In the genomic region with DNA sequence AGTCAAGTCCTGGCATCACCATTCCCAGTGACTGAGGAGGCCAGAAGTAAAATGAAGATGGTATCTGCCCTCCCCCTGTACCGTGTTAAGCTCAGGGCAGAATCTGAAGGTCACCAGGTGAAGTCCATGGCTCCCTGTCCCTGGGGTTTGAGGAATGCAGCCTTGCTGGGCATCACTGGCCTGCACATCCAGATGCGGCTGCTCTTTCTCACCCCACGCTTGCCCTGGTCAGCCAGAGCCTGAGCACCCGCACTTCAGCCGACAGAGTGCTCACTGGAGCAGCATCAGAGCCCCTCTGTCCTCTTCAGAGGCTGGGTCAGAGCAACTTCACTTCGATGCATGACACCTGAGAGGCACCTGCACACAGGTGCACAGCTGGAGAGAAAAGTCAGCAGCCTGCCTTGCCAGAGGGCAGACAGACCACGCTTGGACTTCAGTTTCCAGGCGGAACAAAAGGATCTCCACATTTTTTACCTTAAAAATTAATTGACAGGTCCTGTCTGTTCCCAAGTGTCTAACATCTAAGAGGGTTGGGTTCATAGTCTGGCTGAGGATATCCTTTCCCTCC, we compare ENCODE assay signal across 23 cellular contexts.
DNase-seq lines count a peak whose midpoint lies in the region; ATAC-seq and TF ChIP-seq lines count a peak whose summit lies in the region.
"Had no signal": no experiment of that assay in that cellular context is flagged by ENCODE, and none has a peak within 500 bp of the region (broad histone marks: within the 10 kb centered on the region; RNA-seq: fewer than 3 reads in every experiment).

No MANE protein-coding gene starts in this region.

- H3K36me3 ChIP-seq in breast epithelium: no peaks in the 10 kb centered on the region
- H3K36me3 ChIP-seq in PC-9 (ENCODE audit: low read depth): no peaks in the 10 kb centered on the region
- no peaks in the 10 kb centered on the region for H3K36me3 ChIP-seq in right lobe of liver
- H3K36me3 ChIP-seq in lower lobe of right lung: no peaks in the 10 kb centered on the region
- H3K36me3 ChIP-seq in stomach: no peaks in the 10 kb centered on the region
- H3K36me3 ChIP-seq: BLaER1, MG63, SJSA1 had no signal

- POLR2A ChIA-PET in MCF 10A (lab: Yijun Ruan, JAX): no interaction called here
- POLR2A ChIA-PET in PC-9 (lab: Charles Lee; ENCODE audit: unreplicated experiment): no interaction called here

- ATAC-seq in right lobe of liver (no peak), GM18907 (IDR thresholded peaks at IDR 0.05; ENCODE audit: unreplicated experiment) (no peak), GM19467 (IDR thresholded peaks at IDR 0.05; ENCODE audit: unreplicated experiment) (no peak), lower lobe of right lung (no peak)

- peak overlapping the region; percentile 51 for H3K4me2 ChIP-seq in PC-9
- H3K4me2 ChIP-seq: BLaER1 had no signal

- no peaks in the 10 kb centered on the region for H3K36me3 Mint-ChIP-seq in MCF 10A (ENCODE audit: insufficient read depth, unreplicated experiment)

- no peaks in the 10 kb centered on the region for H3K79me2 ChIP-seq in PC-9 (ENCODE audit: low read depth)

- CTCF ChIA-PET in MCF 10A (lab: Yijun Ruan, JAX) (no interaction called here), PC-9 (lab: Charles Lee) (no interaction called here)

- no peak for TF ChIP-seq EP300 in stomach (IDR thresholded peaks at IDR 0.05)

- no peak overlapping the region for H3K4me3 Mint-ChIP-seq in MCF 10A (ENCODE audit: unreplicated experiment)
- H3K4me3 Mint-ChIP-seq: CD4-positive, alpha-beta T cell had no signal

- H4K20me1 ChIP-seq in PC-9 (ENCODE audit: insufficient read depth): no peaks in the 10 kb centered on the region
- H4K20me1 ChIP-seq: BLaER1 had no signal

- no peak overlapping the region for H2AFZ ChIP-seq in PC-9

- no peaks in the 10 kb centered on the region for H3K27me3 ChIP-seq in breast epithelium
- H3K27me3 ChIP-seq in PC-9 (ENCODE audit: insufficient read depth, low read depth): no peaks in the 10 kb centered on the region
- no peaks in the 10 kb centered on the region for H3K27me3 ChIP-seq in right lobe of liver
- H3K27me3 ChIP-seq in lower lobe of right lung (ENCODE audit: low read depth): no peaks in the 10 kb centered on the region
- H3K27me3 ChIP-seq in stomach: no peaks in the 10 kb centered on the region
- H3K27me3 ChIP-seq: BLaER1, MG63, SJSA1 had no signal

- no peaks in the 10 kb centered on the region for H3K27me3 Mint-ChIP-seq in MCF 10A (ENCODE audit: insufficient read depth, unreplicated experiment)
- H3K27me3 Mint-ChIP-seq: CD4-positive, alpha-beta T cell had no signal

- no peak overlapping the region for H3K27ac ChIP-seq in breast epithelium
- peak overlapping the region; percentile 84 for H3K27ac ChIP-seq in PC-9
- peak overlapping the region in 2 of 3 donors; percentile 75 to 88 for H3K27ac ChIP-seq in right lobe of liver
- no peak overlapping the region for H3K27ac ChIP-seq in lower lobe of right lung
- H3K27ac ChIP-seq in stomach: no peak overlapping the region
- H3K27ac ChIP-seq: BLaER1, SJSA1 had no signal

- TF ChIP-seq CTCF in MCF 10A (IDR thresholded peaks at IDR 0.05; ENCODE audit: unreplicated experiment) (no peak), breast epithelium (IDR thresholded peaks at IDR 0.05) (no peak), PC-9 (conservative IDR thresholded peaks at IDR 0.05) (no peak), right lobe of liver (IDR thresholded peaks at IDR 0.05) (no peak), lower lobe of right lung (IDR thresholded peaks at IDR 0.05) (no peak), stomach (IDR thresholded peaks at IDR 0.05) (no peak)

- H3K4me1 ChIP-seq in breast epithelium (peaks cover 0 to 6% of the 10 kb centered on the region in 2 donors), PC-9 (replicated peaks; ENCODE audit: insufficient read depth) (peaks cover 36% of the 10 kb centered on the region), right lobe of liver (peaks cover 0 to 30% (median 12%) of the 10 kb centered on the region in 4 donors), lower lobe of right lung (peaks cover 14% of the 10 kb centered on the region), stomach (peaks cover 0 to 14% (median 4%) of the 10 kb centered on the region in 4 donors)

- no peak for TF ChIP-seq POLR2A in breast epithelium (IDR thresholded peaks at IDR 0.05)
- TF ChIP-seq POLR2A in right lobe of liver (IDR thresholded peaks at IDR 0.05): no peak
- TF ChIP-seq POLR2A in stomach (IDR thresholded peaks at IDR 0.05): no peak

- DNase-seq in MCF 10A (ENCODE audit: unreplicated experiment) (no peak), breast epithelium (ENCODE audit: low spot score in 2 of 2) (no peak), PC-9 (no peak), right lobe of liver (no peak), lower lobe of right lung (no peak), stomach (no peak)
- DNase-seq: CD4-positive, alpha-beta T cell; DND-41; H7; KBM-7; MG63; NCI-H1105 treated with DMSO at 0.1 percent for 48 hours; NCI-H1694; NCI-H2081; NCI-H2171 treated with DMSO at 0.1 percent for 48 hours; NCI-H345; NCI-H524 treated with DMSO at 0.1 percent for 48 hours; NCI-H774; Right ventricle myocardium superior had no signal

- H3K4me1 Mint-ChIP-seq in MCF 10A (ENCODE audit: insufficient read depth, unreplicated experiment): peaks cover 21% of the 10 kb centered on the region

- intact Hi-C loops in MCF 10A (cut with micrococcal nuclease): no loop called here
- intact Hi-C loops in breast epithelium (cut with DNase I; ENCODE audit: low total_unique reads): no loop called here
- intact Hi-C loops in PC-9 (cut with micrococcal nuclease; ENCODE audit: unreplicated experiment): loop anchor here (2.0 kb wide), 1 partner anchor 42 kb away; no protein-coding TSS in a partner anchor
- intact Hi-C loops in right lobe of liver (cut with DNase I): no loop called here
- intact Hi-C loops in lower lobe of right lung (cut with DNase I): no loop called here
- intact Hi-C loops in stomach (cut with DNase I; ENCODE audit: low total_unique reads): no loop called here

- peaks cover 17% of the 10 kb centered on the region for H3F3A ChIP-seq in PC-9 (ENCODE audit: insufficient read depth, low read depth)

- H3K27ac Mint-ChIP-seq in MCF 10A (ENCODE audit: low read depth, unreplicated experiment): peak overlapping the region; percentile 39
- H3K27ac Mint-ChIP-seq: CD4-positive, alpha-beta T cell had no signal

- no peaks in the 10 kb centered on the region for H3K9me3 ChIP-seq in breast epithelium
- no peaks in the 10 kb centered on the region for H3K9me3 ChIP-seq in PC-9 (ENCODE audit: insufficient read depth, low read depth)
- no peaks in the 10 kb centered on the region for H3K9me3 ChIP-seq in right lobe of liver
- no peaks in the 10 kb centered on the region for H3K9me3 ChIP-seq in lower lobe of right lung
- no peaks in the 10 kb centered on the region for H3K9me3 ChIP-seq in stomach
- H3K9me3 ChIP-seq: BLaER1, MG63, SJSA1 had no signal

- no peaks in the 10 kb centered on the region for H3K9me2 ChIP-seq in PC-9 (ENCODE audit: insufficient read depth)

- H3K9me3 Mint-ChIP-seq in MCF 10A (ENCODE audit: unreplicated experiment): no peaks in the 10 kb centered on the region
- H3K9me3 Mint-ChIP-seq: CD4-positive, alpha-beta T cell had no signal

- BruUV-seq in MCF 10A (replicated peaks; lab: Mats Ljungman, UMichigan) (no TSS peak), PC-9 (replicated peaks; lab: Mats Ljungman, UMichigan) (no TSS peak)

- 97% methylated on average over 5 of the region's 8 CpGs for WGBS in right lobe of liver (ENCODE audit: insufficient coverage, low coverage, low lambda C conversion rate, missing lambda C conversion rate)
- WGBS in stomach, 5 donors: 89 to 95% (median 92%) methylated on average over 7 to 8 of the region's 8 CpGs

- H3K4me3 ChIP-seq in breast epithelium (no peak overlapping the region), PC-9 (no peak overlapping the region), right lobe of liver (no peak overlapping the region), lower lobe of right lung (no peak overlapping the region), stomach (no peak overlapping the region)
- H3K4me3 ChIP-seq: BLaER1, MG63, SJSA1 had no signal

Comparison
In these comparisons a context has a peak if more than half of its experiments do, and no peak if none do; other contexts are left out.
1. H3K27ac ChIP-seq: peak in PC-9 (single experiment) and right lobe of liver (2 of 3); none in breast epithelium (0 of 2), lower lobe of right lung (single experiment) and stomach (0 of 5).